ENCODE assay signal across 28 cellular contexts in the genomic region with DNA sequence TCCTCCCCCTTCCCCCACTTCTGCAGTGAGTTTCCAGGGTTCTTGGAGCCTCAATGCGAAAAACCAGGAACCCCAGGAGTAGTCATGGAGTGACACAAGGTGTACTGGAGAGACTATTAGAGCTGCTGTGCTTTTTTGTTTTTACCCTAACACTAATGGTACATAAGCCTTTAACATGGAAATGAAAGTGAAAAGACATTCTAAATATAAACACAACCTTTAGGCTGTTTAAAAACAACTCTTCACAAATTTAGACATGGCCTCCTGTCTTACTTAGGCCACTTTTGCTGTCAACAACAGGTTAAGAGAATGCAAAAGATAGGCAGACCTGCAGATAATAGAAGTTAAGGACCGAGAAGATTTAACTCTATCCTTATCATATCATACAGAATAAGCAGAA.
DNase-seq lines count a peak whose midpoint lies in the region; ATAC-seq and TF ChIP-seq lines count a peak whose summit lies in the region.
"Had no signal": no experiment of that assay in that cellular context is flagged by ENCODE, and none has a peak within 500 bp of the region (broad histone marks: within the 10 kb centered on the region; RNA-seq: fewer than 3 reads in every experiment).

No MANE protein-coding gene starts in this region.

- H3K4me3 ChIP-seq in cardiac muscle cell (no peak overlapping the region), heart right ventricle (no peak overlapping the region), GM23338 (no peak overlapping the region), SU-DHL-6 (ENCODE audit: insufficient read depth, low read length, poor library complexity, severe bottlenecking) (no peak overlapping the region)
- H3K4me3 ChIP-seq: ascending aorta, gastroesophageal sphincter, SK-N-MC had no signal

- H3K9me2 ChIP-seq in GM23338 (ENCODE audit: insufficient read depth) = no peaks in the 10 kb centered on the region
- no peaks in the 10 kb centered on the region for H3K9me2 ChIP-seq in SU-DHL-6 (replicated peaks; ENCODE audit: insufficient read depth, low read length)

- H3K4me1 Mint-ChIP-seq in GM23338 (peaks cover 16% of the 10 kb centered on the region; the same call in 2 of the 3 replicates), immature natural killer cell (no peaks in the 10 kb centered on the region)
- H3K4me1 Mint-ChIP-seq: activated CD8-positive, alpha-beta memory T cell treated with anti-CD3 and anti-CD28 coated beads, Interleukin-2, amount 10 ng/mL, durations not matched to agents 7 days and 5 days had no signal

- H3K36me3 Mint-ChIP-seq in GM23338 (ENCODE audit: low read depth) (peaks cover 7% of the 10 kb centered on the region; the same call in 2 of the 3 replicates), immature natural killer cell (peaks cover 10 to 24% (median 22%) of the 10 kb centered on the region in 3 donors)

- WGBS in heart right ventricle, 2 donors = 57 to 58% methylated on average over 2 of the region's 2 CpGs

- H3K27me3 Mint-ChIP-seq in GM23338 (ENCODE audit: insufficient read depth, low read depth, poor library complexity) = no peaks in the 10 kb centered on the region
- H3K27me3 Mint-ChIP-seq in immature natural killer cell (ENCODE audit: low read depth in 3 of 3) = peaks cover 0 to 2% (median 1%) of the 10 kb centered on the region in 3 donors
- H3K27me3 Mint-ChIP-seq: activated CD8-positive, alpha-beta memory T cell treated with anti-CD3 and anti-CD28 coated beads, Interleukin-2, amount 10 ng/mL, durations not matched to agents 7 days and 5 days; activated naive CD8-positive, alpha-beta T cell treated with anti-CD3 and anti-CD28 coated beads, Interleukin-2, amount 10 ng/mL, durations not matched to agents 7 days and 5 days; CD4-positive, alpha-beta T cell had no signal

- H3K27ac ChIP-seq in cardiac muscle cell (peak overlapping the region; percentile 65), heart right ventricle (no peak overlapping the region), GM23338 (ENCODE audit: low read depth) (no peak overlapping the region), SU-DHL-6 (ENCODE audit: low read depth, low read length) (no peak overlapping the region)
- H3K27ac ChIP-seq: 22Rv1, ascending aorta, gastroesophageal sphincter, SK-N-MC had no signal

- no peak overlapping the region for H3K27ac Mint-ChIP-seq in GM23338
- no peak overlapping the region for H3K27ac Mint-ChIP-seq in immature natural killer cell
- H3K27ac Mint-ChIP-seq: activated CD8-positive, alpha-beta memory T cell treated with anti-CD3 and anti-CD28 coated beads, Interleukin-2, amount 10 ng/mL, durations not matched to agents 7 days and 5 days; activated naive CD8-positive, alpha-beta T cell treated with anti-CD3 and anti-CD28 coated beads, Interleukin-2, amount 10 ng/mL, durations not matched to agents 7 days and 5 days; CD4-positive, alpha-beta T cell had no signal

- H3K79me2 ChIP-seq in GM23338 (replicated peaks; ENCODE audit: insufficient read depth) (0 out of 2 replicates have a peak, but pooled peaks cover 5% of the 10 kb centered on the region), SU-DHL-6 (ENCODE audit: insufficient read depth, low read length) (no peaks in the 10 kb centered on the region)

- H3K4me2 ChIP-seq in GM23338 = no peak overlapping the region
- H3K4me2 ChIP-seq in SU-DHL-6 (ENCODE audit: low read depth, low read length, poor library complexity, severe bottlenecking) = peak overlapping the region; percentile 26

- H3K27me3 ChIP-seq in cardiac muscle cell (no peaks in the 10 kb centered on the region), heart right ventricle (no peaks in the 10 kb centered on the region), GM23338 (ENCODE audit: insufficient read depth) (no peaks in the 10 kb centered on the region), SU-DHL-6 (ENCODE audit: low read length) (no peaks in the 10 kb centered on the region)
- H3K27me3 ChIP-seq: ascending aorta, gastroesophageal sphincter had no signal

- H4K20me1 ChIP-seq in GM23338 (replicated peaks; ENCODE audit: insufficient read depth) = no peaks in the 10 kb centered on the region; the same call in 1 of the 2 replicates
- H4K20me1 ChIP-seq in SU-DHL-6 (ENCODE audit: low read depth, low read length) = no peaks in the 10 kb centered on the region

- H3K4me3 Mint-ChIP-seq in GM23338 = no peak overlapping the region
- no peak overlapping the region for H3K4me3 Mint-ChIP-seq in immature natural killer cell
- H3K4me3 Mint-ChIP-seq: activated CD8-positive, alpha-beta memory T cell treated with anti-CD3 and anti-CD28 coated beads, Interleukin-2, amount 10 ng/mL, durations not matched to agents 7 days and 5 days; activated naive CD8-positive, alpha-beta T cell treated with anti-CD3 and anti-CD28 coated beads, Interleukin-2, amount 10 ng/mL, durations not matched to agents 7 days and 5 days; activated T-cell treated with anti-CD3 and anti-CD28 coated beads, Interleukin-2, amount 50 U/mL, for 4 hours; CD4-positive, alpha-beta T cell had no signal

- no peak for ATAC-seq in heart right ventricle
- ATAC-seq in GM23338 = peak; percentile 50
- ATAC-seq: activated CD8-positive, alpha-beta memory T cell treated with anti-CD3 and anti-CD28 coated beads, Interleukin-2, amount 10 ng/mL, durations not matched to agents 7 days and 5 days; activated T-cell treated with anti-CD3 and anti-CD28 coated beads, Interleukin-2, amount 50 U/mL, for 4 hours; gastroesophageal sphincter; left lobe of liver; PC-3 had no signal

- H3K9ac ChIP-seq in SU-DHL-6 (ENCODE audit: low read length) = no peak overlapping the region

- no peak overlapping the region for H2AFZ ChIP-seq in GM23338
- H2AFZ ChIP-seq in SU-DHL-6 (ENCODE audit: low read depth, low read length, severe bottlenecking) = no peak overlapping the region

- intact Hi-C loops in heart right ventricle (cut with DNase I) = no loop called here

- H3K36me3 ChIP-seq in cardiac muscle cell (no peaks in the 10 kb centered on the region), heart right ventricle (peaks cover 0 to 6% (median 0%) of the 10 kb centered on the region in 9 donors), GM23338 (ENCODE audit: insufficient read depth) (no peaks in the 10 kb centered on the region), SU-DHL-6 (ENCODE audit: low read length) (peaks cover 4% of the 10 kb centered on the region; the same call in 1 of the 2 replicates)

- DNase-seq in cardiac muscle cell (ENCODE audit: low read depth in 1 of 2, low spot score in 1 of 2) = no peak
- DNase-seq in heart right ventricle = no peak
- DNase-seq in GM23338 (ENCODE audit: low spot score) = no peak
- no peak for DNase-seq in immature natural killer cell
- DNase-seq in NCI-H2171 (lab: John Stamatoyannopoulos, UW) = no peak
- DNase-seq in AML-193 (lab: John Stamatoyannopoulos, UW) = no peak
- no peak for DNase-seq in NCI-H1436 treated with DMSO at 0.1 percent for 48 hours (lab: John Stamatoyannopoulos, UW)
- DNase-seq: activated CD4-positive, CD25-positive, alpha-beta regulatory T cell; activated CD8-positive, alpha-beta memory T cell treated with anti-CD3 and anti-CD28 coated beads, Interleukin-2, amount 10 ng/mL, durations not matched to agents 7 days and 5 days; activated gamma-delta T cell; activated naive CD8-positive, alpha-beta T cell treated with anti-CD3 and anti-CD28 coated beads, Interleukin-2, amount 10 ng/mL, durations not matched to agents 7 days and 5 days; activated T-cell treated with anti-CD3 and anti-CD28 coated beads, Interleukin-2, amount 50 U/mL, for 4 hours; CD4-positive, alpha-beta T cell; KBM-7; NCI-H1105 treated with DMSO at 0.1 percent for 48 hours; NCI-H2029; NCI-H524 treated with DMSO at 0.1 percent for 48 hours; PC-3; stimulated activated CD4-positive, alpha-beta T cell treated with anti-CD3 and anti-CD28 coated beads, Interleukin-15, amount 100 ng/mL, for 24 hours; stimulated activated CD4-positive, alpha-beta T cell treated with anti-CD3 and anti-CD28 coated beads, Interleukin-4, amount 100 ng/mL, for 4 hours; substantia nigra; trophoblast cell had no signal

- H3F3A ChIP-seq in GM23338 (replicated peaks; ENCODE audit: low read depth) (no peaks in the 10 kb centered on the region), SU-DHL-6 (ENCODE audit: insufficient read depth) (no peaks in the 10 kb centered on the region)

- peaks cover 7% of the 10 kb centered on the region; the same call in 2 of the 3 replicates for H3K9me3 Mint-ChIP-seq in GM23338
- H3K9me3 Mint-ChIP-seq in immature natural killer cell = peaks cover 7 to 21% (median 16%) of the 10 kb centered on the region in 6 donors
- H3K9me3 Mint-ChIP-seq: CD4-positive, alpha-beta T cell had no signal

- H3K4me1 ChIP-seq in cardiac muscle cell (ENCODE audit: low read depth) (peaks cover 27% of the 10 kb centered on the region), heart right ventricle (peaks cover 0 to 12% (median 4%) of the 10 kb centered on the region in 9 donors), GM23338 (ENCODE audit: insufficient read depth) (peaks cover 12% of the 10 kb centered on the region; the same call in 1 of the 2 replicates)
- H3K4me1 ChIP-seq: ascending aorta had no signal

- TF ChIP-seq CTCF in cardiac muscle cell (IDR thresholded peaks at IDR 0.05; ENCODE audit: low read depth, low read length) (no peak), heart right ventricle (IDR thresholded peaks at IDR 0.05) (no peak), GM23338 (conservative IDR thresholded peaks at IDR 0.05; ENCODE audit: low read depth in 2 of 2) (no peak), SU-DHL-6 (IDR thresholded peaks at IDR 0.05; ENCODE audit: insufficient read depth, low read length, poor library complexity, severe bottlenecking) (no peak)

- H3K9me3 ChIP-seq in cardiac muscle cell (ENCODE audit: low read depth) (no peaks in the 10 kb centered on the region), heart right ventricle (peaks cover 0 to 18% (median 9%) of the 10 kb centered on the region in 11 donors), SU-DHL-6 (ENCODE audit: insufficient read depth, low read length) (peaks cover 3% of the 10 kb centered on the region; the same call in 1 of the 2 replicates)

TF ChIP-seq in GM23338, 12 proteins besides CTCF, POLR2A, EP300 and RAD21:
- TF ChIP-seq, protein P1, sequence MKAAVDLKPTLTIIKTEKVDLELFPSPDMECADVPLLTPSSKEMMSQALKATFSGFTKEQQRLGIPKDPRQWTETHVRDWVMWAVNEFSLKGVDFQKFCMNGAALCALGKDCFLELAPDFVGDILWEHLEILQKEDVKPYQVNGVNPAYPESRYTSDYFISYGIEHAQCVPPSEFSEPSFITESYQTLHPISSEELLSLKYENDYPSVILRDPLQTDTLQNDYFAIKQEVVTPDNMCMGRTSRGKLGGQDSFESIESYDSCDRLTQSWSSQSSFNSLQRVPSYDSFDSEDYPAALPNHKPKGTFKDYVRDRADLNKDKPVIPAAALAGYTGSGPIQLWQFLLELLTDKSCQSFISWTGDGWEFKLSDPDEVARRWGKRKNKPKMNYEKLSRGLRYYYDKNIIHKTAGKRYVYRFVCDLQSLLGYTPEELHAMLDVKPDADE (IDR thresholded peaks at IDR 0.05) = no peak
TF ChIP-seq in GM23338: peak in this region for 0.
